Comparison of ENCODE assay signal across 10 cellular contexts in genomic region chr15:72669803-72670202, GRCh38. TPM values are rescaled to one million over a fixed set of nuclear protein-coding genes. Genes with fewer than 3 reads are reported as not detected.
"Had no signal": no experiment of that assay in that cellular context is flagged by ENCODE, and none has a peak within 500 bp of the region (broad histone marks: within the 10 kb centered on the region; RNA-seq: fewer than 3 reads in every experiment).

No MANE protein-coding gene starts in this region.

RNA-seq across cellular contexts. Expression of gene GOLGA6B, which starts 15.3 kb away (rescaled TPM):
- total RNA-seq: OCI-LY7, Peyer's patch, Right ventricle myocardium inferior, Right ventricle myocardium superior, RPMI7951, SJCRH30, SJSA1, SK-MEL-5 had no signal
- polyA plus RNA-seq: SK-N-SH had no signal

RNA-seq across cellular contexts. Expression of gene HIGD2B, which starts 16.2 kb away (rescaled TPM):
- total RNA-seq: PC-9, Peyer's patch, Right ventricle myocardium inferior, Right ventricle myocardium superior, RPMI7951, SJCRH30, SJSA1 had no signal
- polyA plus RNA-seq: SK-N-SH had no signal
